In genomic region chr22:23674886-23675501, GRCh38 we compare ENCODE assay signal across 12 cellular contexts. TPM values are rescaled to one million over a fixed set of nuclear protein-coding genes. Genes with fewer than 3 reads are reported as not detected.
DNase-seq lines count a peak whose midpoint lies in the region; ATAC-seq, FAIRE-seq and TF ChIP-seq lines count a peak whose summit lies in the region.
"Not testable (repeated sequence)": the region's sequence is repeated elsewhere in the genome, so short reads cannot be mapped to it uniquely, and the experiment has no call there.
"Had no signal": no experiment of that assay in that cellular context is flagged by ENCODE, and none has a peak within 500 bp of the region (broad histone marks: within the 10 kb centered on the region; RNA-seq: fewer than 3 reads in every experiment).

No MANE protein-coding gene starts in this region.

- H3K27me3 ChIP-seq in spleen (replicated peaks in 1 of 7), result not testable (repeated sequence)

- peak overlapping the region; percentile 37 for H3K27ac Mint-ChIP-seq in activated CD4-positive, alpha-beta T cell treated with anti-CD3 and anti-CD28 coated beads, Interleukin-2, amount 10 ng/mL, durations not matched to agents 24 days and 14 days
- peak overlapping the region; percentile 17 for H3K27ac Mint-ChIP-seq in activated T-helper 17 cell treated with anti-CD3 and anti-CD28 coated beads, Interleukin-2, amount 50 U/mL, for 72 hours
- not testable (repeated sequence) for H3K27ac Mint-ChIP-seq in chondrocyte (ENCODE audit: unreplicated experiment)
- peak overlapping the region; percentile 61 for H3K27ac Mint-ChIP-seq in nephron progenitor cell

- H3K4me1 Mint-ChIP-seq in activated CD4-positive, alpha-beta T cell treated with anti-CD3 and anti-CD28 coated beads, Interleukin-2, amount 10 ng/mL, durations not matched to agents 24 days and 14 days, result peaks cover 10% of the 10 kb centered on the region
- not testable (repeated sequence) for H3K4me1 Mint-ChIP-seq in activated T-helper 17 cell treated with anti-CD3 and anti-CD28 coated beads, Interleukin-2, amount 50 U/mL, for 72 hours; chondrocyte (ENCODE audit: low read depth)
- peaks cover 14% of the 10 kb centered on the region for H3K4me1 Mint-ChIP-seq in nephron progenitor cell

- FAIRE-seq in GM12891 (lab: Jason Lieb, UNC), result peak; percentile 41

- not testable (repeated sequence) for H3K4me3 ChIP-seq in spleen

- H3K4me3 Mint-ChIP-seq in activated CD4-positive, alpha-beta T cell treated with anti-CD3 and anti-CD28 coated beads, Interleukin-2, amount 10 ng/mL, durations not matched to agents 24 days and 14 days; activated T-helper 17 cell treated with anti-CD3 and anti-CD28 coated beads, Interleukin-2, amount 50 U/mL, for 72 hours; chondrocyte (ENCODE audit: unreplicated experiment); nephron progenitor cell: not testable (repeated sequence)

- not testable (repeated sequence) for TF ChIP-seq POLR2A in GM12891 (IDR thresholded peaks at IDR 0.05; ENCODE audit: low read depth, low read length); spleen (IDR thresholded peaks at IDR 0.05)

- DNase-seq in GM12891 (ENCODE audit: insufficient read length, low spot score); activated CD4-positive, alpha-beta T cell treated with anti-CD3 and anti-CD28 coated beads, Interleukin-2, amount 10 ng/mL, durations not matched to agents 24 days and 14 days; nephron progenitor cell: not testable (repeated sequence)
- DNase-seq in chondrocyte (ENCODE audit: low spot score), result peak; percentile 49
- peak; percentile 11 for DNase-seq in left ventricle myocardium superior
- DNase-seq in spleen, result peak; percentile 65

- intact Hi-C loops in activated CD4-positive, alpha-beta T cell treated with anti-CD3 and anti-CD28 coated beads, Interleukin-2, amount 10 ng/mL, durations not matched to agents 24 days and 14 days (cut with micrococcal nuclease); left ventricle myocardium superior (cut with micrococcal nuclease); spleen (cut with DNase I; ENCODE audit: low total_unique reads): not testable (repeated sequence)

- peaks cover 0 to 34% (median 14%) of the 10 kb centered on the region in 6 donors for H3K4me1 ChIP-seq in spleen

- 77 to 89% (median 84%) methylated on average over 5 to 6 of the region's 6 CpGs for WGBS in spleen, 5 donors

- H3K36me3 Mint-ChIP-seq in activated CD4-positive, alpha-beta T cell treated with anti-CD3 and anti-CD28 coated beads, Interleukin-2, amount 10 ng/mL, durations not matched to agents 24 days and 14 days (ENCODE audit: low read depth); activated T-helper 17 cell treated with anti-CD3 and anti-CD28 coated beads, Interleukin-2, amount 50 U/mL, for 72 hours (ENCODE audit: low read depth); chondrocyte (ENCODE audit: low read depth); nephron progenitor cell (ENCODE audit: low read depth): not testable (repeated sequence)

- not testable (repeated sequence) for TF ChIP-seq CTCF in chondrocyte (IDR thresholded peaks at IDR 0.05); nephron progenitor cell (IDR thresholded peaks at IDR 0.05); spleen (IDR thresholded peaks at IDR 0.05 in 8 of 11, conservative IDR thresholded peaks at IDR 0.05 in 3 of 11)

- ATAC-seq in activated T-helper 17 cell treated with anti-CD3 and anti-CD28 coated beads, Interleukin-2, amount 50 U/mL, for 72 hours (replicated peaks); left ventricle myocardium superior: not testable (repeated sequence)

- H3K9me3 ChIP-seq in spleen, result not testable (repeated sequence)

- H3K27me3 Mint-ChIP-seq in activated CD4-positive, alpha-beta T cell treated with anti-CD3 and anti-CD28 coated beads, Interleukin-2, amount 10 ng/mL, durations not matched to agents 24 days and 14 days; activated T-helper 17 cell treated with anti-CD3 and anti-CD28 coated beads, Interleukin-2, amount 50 U/mL, for 72 hours; chondrocyte (ENCODE audit: low read depth); nephron progenitor cell (ENCODE audit: low read depth, poor library complexity): not testable (repeated sequence)

- H3K9me3 Mint-ChIP-seq in activated CD4-positive, alpha-beta T cell treated with anti-CD3 and anti-CD28 coated beads, Interleukin-2, amount 10 ng/mL, durations not matched to agents 24 days and 14 days; activated T-helper 17 cell treated with anti-CD3 and anti-CD28 coated beads, Interleukin-2, amount 50 U/mL, for 72 hours; chondrocyte (ENCODE audit: low read depth); nephron progenitor cell: not testable (repeated sequence)

- H3K27ac ChIP-seq in spleen, result peak overlapping the region in 6 of 8 donors; percentile 43 to 82 (median 67)

- peaks cover 0 to 54% (median 0%) of the 10 kb centered on the region in 6 donors for H3K36me3 ChIP-seq in spleen

RNA-seq across cellular contexts. Expression of gene RGL4, which starts 15.8 kb away (rescaled TPM):
- polyA plus RNA-seq in GM12891 (2012; ENCODE audit: low read depth, missing spikeins), result 2.6 TPM
- 6.9 TPM in 2 replicates for total RNA-seq in activated CD4-positive, alpha-beta T cell treated with anti-CD3 and anti-CD28 coated beads, Interleukin-2, amount 10 ng/mL, durations not matched to agents 24 days and 14 days
- 10 to 100 TPM in 1 of 2 donors, 1 to 10 TPM in 1; 4.1 to 10.4 TPM for total RNA-seq in activated T-helper 17 cell treated with anti-CD3 and anti-CD28 coated beads, Interleukin-2, amount 50 U/mL, for 72 hours
- not detected in 3 replicates for total RNA-seq in chondrocyte
- total RNA-seq in left ventricle myocardium superior, result not detected
- total RNA-seq in spleen, result 10 to 100 TPM in 6 of 7 donors, 1 to 10 TPM in 1; 9.6 to 46.6 (median 23.0) TPM
- 10 to 100 TPM; 10.5 to 19.5 (median 15.7) TPM for polyA plus RNA-seq in spleen
- total RNA-seq: Calu3, H1, LHCN-M2, MCF 10A had no signal
- polyA plus RNA-seq: A549, H1 had no signal

RNA-seq across cellular contexts. Expression of gene DRICH1, which starts 42.9 kb away (rescaled TPM):
- 0.15 TPM for polyA plus RNA-seq in GM12891 (2012; ENCODE audit: low read depth, missing spikeins)
- total RNA-seq in activated CD4-positive, alpha-beta T cell treated with anti-CD3 and anti-CD28 coated beads, Interleukin-2, amount 10 ng/mL, durations not matched to agents 24 days and 14 days, result 0.24 and 0.61 TPM in 2 replicates
- under 1 TPM in 1 of 2 donors, not detected in 1; 0.40 TPM for total RNA-seq in activated T-helper 17 cell treated with anti-CD3 and anti-CD28 coated beads, Interleukin-2, amount 50 U/mL, for 72 hours
- total RNA-seq in chondrocyte, result not detected in 3 replicates
- not detected for total RNA-seq in left ventricle myocardium superior
- total RNA-seq in spleen, result 1 to 10 TPM in 3 of 7 donors, under 1 TPM in 1, not detected in 3; 0.44 to 2.5 (median 2.2) TPM
- polyA plus RNA-seq in spleen, result 1 to 10 TPM in 2 of 3 donors, under 1 TPM in 1; 0.29 to 2.2 (median 1.6) TPM
- total RNA-seq: LHCN-M2, MCF 10A had no signal
